19 cellular contexts compared by ENCODE assay signal in the genomic region with DNA sequence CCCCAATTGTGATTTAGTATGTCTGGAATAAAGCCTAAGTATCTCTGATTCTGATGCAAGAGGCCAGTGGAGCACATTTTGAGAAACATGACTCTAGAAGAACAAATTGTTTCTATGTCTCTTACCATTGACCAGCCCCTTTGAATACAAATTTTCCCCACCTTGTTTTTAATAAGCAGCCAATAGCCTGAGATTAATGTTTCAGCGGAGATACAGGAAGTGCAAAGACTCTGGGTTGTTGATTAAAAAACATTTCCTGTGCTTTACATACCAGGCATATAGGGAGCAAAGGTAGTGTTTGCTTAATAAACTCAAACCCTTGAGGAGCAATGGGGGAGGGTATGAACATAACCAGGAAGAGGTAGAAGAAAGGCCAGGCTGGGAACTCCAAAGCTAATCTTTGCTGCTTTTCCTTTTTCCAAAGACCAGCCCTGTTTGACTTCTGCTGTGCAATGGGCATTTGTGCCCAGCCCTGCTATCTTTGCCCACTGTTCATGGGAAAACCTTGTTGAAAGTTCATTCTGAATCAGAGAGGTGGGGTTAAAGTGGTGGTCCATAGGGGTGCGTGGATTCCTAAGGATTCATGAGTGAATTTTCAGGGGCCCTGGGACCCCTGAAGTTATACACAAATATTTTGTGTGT. TPM values are rescaled to one million over a fixed set of nuclear protein-coding genes. Genes with fewer than 3 reads are reported as not detected.
DNase-seq lines count a peak whose midpoint lies in the region; ATAC-seq and TF ChIP-seq lines count a peak whose summit lies in the region.
"Had no signal": no experiment of that assay in that cellular context is flagged by ENCODE, and none has a peak within 500 bp of the region (broad histone marks: within the 10 kb centered on the region; RNA-seq: fewer than 3 reads in every experiment).

No MANE protein-coding gene starts in this region.

- H3K27me3 Mint-ChIP-seq in endodermal cell (ENCODE audit: insufficient read depth) = no peaks in the 10 kb centered on the region
- H3K27me3 Mint-ChIP-seq: type B pancreatic cell had no signal

- H3K36me3 ChIP-seq in endodermal cell (ENCODE audit: control insufficient read depth, insufficient read depth, low read length) (no peaks in the 10 kb centered on the region), mucosa of rectum (ENCODE audit: control insufficient read depth in 2 of 2, insufficient read depth in 2 of 2, low read length in 2 of 2) (no peaks in the 10 kb centered on the region)
- H3K36me3 ChIP-seq: MG63 had no signal

- no peak overlapping the region for H3K27ac Mint-ChIP-seq in endodermal cell
- H3K27ac Mint-ChIP-seq: activated T-helper 2 cell treated with anti-CD3 and anti-CD28 coated beads, Interferon-gamma antibody, Interleukin-2, Interleukin-4, amounts not matched to agents 10 μg/mL and 5 μg/mL and 100 μg/mL, durations not matched to agents 14 hours and 24 hours and 36 hours; type B pancreatic cell had no signal

- H3K4me3 ChIP-seq in endodermal cell (ENCODE audit: low read length) (peak overlapping the region; percentile 37), mucosa of rectum (ENCODE audit: low read length in 2 of 2) (peak overlapping the region; percentile 4 to 37)
- H3K4me3 ChIP-seq: MG63 had no signal

- in situ Hi-C loops in Caki2 (cut with HindIII; ENCODE audit: low pct_unique_long_range_greater_than_20kb, low sequenced_read_pairs) = no loop called here

- DNase-seq in Caki2 (ENCODE audit: low read depth) (peak; percentile 84), endodermal cell (no peak), NCI-H146 (lab: John Stamatoyannopoulos, UW) (no peak), epidermal melanocyte (ENCODE audit: insufficient read length, low spot score) (no peak)
- DNase-seq: activated CD8-positive, alpha-beta memory T cell treated with anti-CD3 and anti-CD28 coated beads for 24 hours; amniotic stem cell; mesendoderm; MG63; NCI-H187 treated with DMSO at 0.1 percent for 48 hours; NCI-H510A treated with DMSO at 0.1 percent for 48 hours; nucleus accumbens had no signal

- H3K4me3 Mint-ChIP-seq in endodermal cell = no peak overlapping the region
- H3K4me3 Mint-ChIP-seq: central memory CD8-positive, alpha-beta T cell; type B pancreatic cell had no signal

- ATAC-seq in HG03354 (IDR thresholded peaks at IDR 0.05; ENCODE audit: poor library complexity, severe bottlenecking, unreplicated experiment) = peak; percentile 73
- ATAC-seq in HG03378 (IDR thresholded peaks at IDR 0.05; ENCODE audit: unreplicated experiment) = no peak
- no peak for ATAC-seq in GM21447 (IDR thresholded peaks at IDR 0.05; ENCODE audit: unreplicated experiment)

- no peaks in the 10 kb centered on the region for H3K9me3 ChIP-seq in endodermal cell (ENCODE audit: control insufficient read depth, low read length)
- H3K9me3 ChIP-seq in mucosa of rectum (ENCODE audit: control insufficient read depth in 2 of 2, low read length in 2 of 2) = no peaks in the 10 kb centered on the region
- H3K9me3 ChIP-seq: MG63 had no signal

- H3K9me3 Mint-ChIP-seq in endodermal cell = no peaks in the 10 kb centered on the region
- H3K9me3 Mint-ChIP-seq: activated T-helper 2 cell treated with anti-CD3 and anti-CD28 coated beads, Interferon-gamma antibody, Interleukin-2, Interleukin-4, amounts not matched to agents 10 μg/mL and 5 μg/mL and 100 μg/mL, durations not matched to agents 14 hours and 24 hours and 36 hours; central memory CD8-positive, alpha-beta T cell had no signal

- H3K9ac ChIP-seq in endodermal cell (ENCODE audit: extremely low read depth, low read length, poor library complexity, severe bottlenecking) (no peak overlapping the region), mucosa of rectum (ENCODE audit: low read depth in 1 of 2, low read length in 2 of 2) (peak overlapping the region in 1 of 2 donors; percentile 1)

- H3K4me1 Mint-ChIP-seq in endodermal cell = peaks cover 49% of the 10 kb centered on the region
- H3K4me1 Mint-ChIP-seq: central memory CD8-positive, alpha-beta T cell had no signal

- H3K27ac ChIP-seq in endodermal cell (ENCODE audit: low read depth, low read length) = no peak overlapping the region
- peak overlapping the region; percentile 81 to 83 for H3K27ac ChIP-seq in mucosa of rectum (ENCODE audit: low read depth in 2 of 2, low read length in 2 of 2)

- TF ChIP-seq CTCF in endodermal cell (conservative IDR thresholded peaks at IDR 0.05) = no peak

- H3K36me3 Mint-ChIP-seq in endodermal cell (ENCODE audit: low read depth) = no peaks in the 10 kb centered on the region
- H3K36me3 Mint-ChIP-seq: type B pancreatic cell had no signal

- H3K4me1 ChIP-seq in endodermal cell (ENCODE audit: control insufficient read depth, insufficient read depth, low read length) (peaks cover 21% of the 10 kb centered on the region), mucosa of rectum (ENCODE audit: control insufficient read depth in 2 of 2, insufficient read depth in 2 of 2, low read length in 2 of 2) (peaks cover 18 to 61% of the 10 kb centered on the region in 2 donors)

- H3K27me3 ChIP-seq in endodermal cell (ENCODE audit: control insufficient read depth, insufficient read depth, low read length, poor library complexity, severe bottlenecking) = no peaks in the 10 kb centered on the region
- no peaks in the 10 kb centered on the region for H3K27me3 ChIP-seq in mucosa of rectum (ENCODE audit: control insufficient read depth in 2 of 2, insufficient read depth in 2 of 2, low read length in 2 of 2)
- H3K27me3 ChIP-seq: MG63 had no signal

- WGBS in endodermal cell (ENCODE audit: insufficient coverage in 1 of 2, insufficient read length in 1 of 2), 2 experiments = 98% methylated on average over 2 of the region's 2 CpGs; no CpG with 5 or more reads in 1 of the 2 experiments

RNA-seq across cellular contexts. Expression of a gene that starts 29.3 kb away (rescaled TPM):
- total RNA-seq in Caki2 (2014; rRNA removed; shearing (Covaris generic); ENCODE audit: low replicate concordance) = not detected in 2 replicates
- total RNA-seq in endodermal cell = not detected
- polyA plus RNA-seq in endodermal cell (2013, experiment 1 of 2) = not detected
- not detected for polyA plus RNA-seq in endodermal cell (2013, experiment 2 of 2)
- total RNA-seq: activated T-helper 2 cell treated with anti-CD3 and anti-CD28 coated beads, Interferon-gamma antibody, Interleukin-2, Interleukin-4, amounts not matched to agents 10 μg/mL and 5 μg/mL and 100 μg/mL, durations not matched to agents 14 hours and 24 hours and 36 hours; HT1080 had no signal
